6 cellular contexts compared by ENCODE assay signal in genomic region chr1:155003227-155003765, GRCh38. TPM values are rescaled to one million over a fixed set of nuclear protein-coding genes. Genes with fewer than 3 reads are reported as not detected.
A peak's percentile ranks its signal among the peaks of the same experiment; 100 is the strongest.
DNase-seq lines count a peak whose midpoint lies in the region; ATAC-seq and TF ChIP-seq lines count a peak whose summit lies in the region.

No MANE protein-coding gene starts in this region.

- no peak for TF ChIP-seq CTCF in WI38 (IDR thresholded peaks at IDR 0.05; ENCODE audit: low read depth, low read length)

- no peaks in the 10 kb centered on the region for H3K27me3 ChIP-seq in HUES48 (ENCODE audit: control insufficient read depth, insufficient read depth, low read length)

- DNase-seq in islet precursor cell: peak; percentile 72
- DNase-seq in activated CD4-positive, alpha-beta T cell treated with anti-CD3 and anti-CD28 coated beads for 1 hour: no peak

- H3K4me3 ChIP-seq in HUES48 (ENCODE audit: low read depth, low read length) (peak overlapping the region; percentile 84), WI38 (ENCODE audit: low read depth, low read length) (peak overlapping the region; percentile 87)

- H3K4me1 ChIP-seq in HUES48 (ENCODE audit: control insufficient read depth, insufficient read depth, low read length): peaks cover 14% of the 10 kb centered on the region

- no peaks in the 10 kb centered on the region for H3K9me3 ChIP-seq in HUES48 (ENCODE audit: control insufficient read depth, insufficient read depth, low read length)

- H3K36me3 ChIP-seq in HUES48 (ENCODE audit: control insufficient read depth, insufficient read depth, low read length): no peaks in the 10 kb centered on the region

- no peak for ATAC-seq in esophagus mucosa
- ATAC-seq in HG02759 (IDR thresholded peaks at IDR 0.05; ENCODE audit: unreplicated experiment): no peak

- peak overlapping the region; percentile 81 for H3K27ac ChIP-seq in HUES48 (ENCODE audit: low read depth, low read length)

- H3K9ac ChIP-seq in HUES48 (ENCODE audit: low read depth, low read length): peak overlapping the region; percentile 64; the same call in 1 of the 2 replicates

RNA-seq across cellular contexts. Expression of gene ZBTB7B, which starts 0.7 kb away (rescaled TPM):
- 132 TPM for total RNA-seq in esophagus mucosa

RNA-seq across cellular contexts. Expression of gene LENEP, which starts 9.9 kb away (rescaled TPM):
- not detected for total RNA-seq in esophagus mucosa

RNA-seq across cellular contexts. Expression of gene FLAD1, which starts 20.2 kb away (rescaled TPM):
- total RNA-seq in esophagus mucosa: 29.6 TPM

RNA-seq across cellular contexts. Expression of gene CKS1B, which starts 28.8 kb away (rescaled TPM):
- total RNA-seq in esophagus mucosa: 74.5 TPM

RNA-seq across cellular contexts. Expression of gene DCST2, which starts 30.3 kb away (rescaled TPM):
- 1.3 TPM for total RNA-seq in esophagus mucosa
